ENCODE assay signal across 16 cellular contexts in the genomic region with DNA sequence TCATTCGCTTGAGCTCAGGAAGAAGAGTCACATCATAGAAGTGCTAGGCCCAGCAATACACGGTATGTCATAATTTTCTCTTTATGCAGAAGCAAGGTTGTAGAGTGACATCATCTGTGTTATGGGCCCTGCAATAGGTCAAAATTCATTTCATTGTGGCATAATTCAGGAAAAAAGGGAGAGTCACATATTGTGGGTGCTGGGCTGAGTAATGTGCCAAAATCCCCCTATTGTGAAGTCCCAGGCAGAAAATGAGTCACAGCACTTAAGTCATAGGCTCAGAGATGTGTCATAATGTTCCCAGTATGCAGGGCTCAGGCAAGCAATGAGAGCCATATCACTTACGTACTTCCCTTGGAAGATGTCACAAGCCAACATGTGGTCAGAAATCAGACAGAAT.
DNase-seq lines count a peak whose midpoint lies in the region; ATAC-seq lines count a peak whose summit lies in the region.
"Had no signal": no experiment of that assay in that cellular context is flagged by ENCODE, and none has a peak within 500 bp of the region (broad histone marks: within the 10 kb centered on the region; RNA-seq: fewer than 3 reads in every experiment).

No MANE protein-coding gene starts in this region.

- H3K36me3 Mint-ChIP-seq in activated naive CD4-positive, alpha-beta T cell treated with anti-CD3 and anti-CD28 coated beads, Interleukin-2, amount 10 ng/mL, durations not matched to agents 7 days and 5 days: no peaks in the 10 kb centered on the region
- no peaks in the 10 kb centered on the region for H3K36me3 Mint-ChIP-seq in activated naive CD8-positive, alpha-beta T cell treated with anti-CD3 and anti-CD28 coated beads, Interleukin-2, amount 50 U/mL, for 24 hours (ENCODE audit: low read depth)
- H3K36me3 Mint-ChIP-seq in stimulated activated effector memory CD8-positive, alpha-beta T cell treated with anti-CD3 and anti-CD28 coated beads, Interleukin-12 subunit alpha, Interleukin-12 subunit beta, amount 100 ng/mL, for 72 hours: no peaks in the 10 kb centered on the region
- H3K36me3 Mint-ChIP-seq: T-cell had no signal

- CTCF ChIA-PET in activated naive CD4-positive, alpha-beta T cell treated with anti-CD3 and anti-CD28 coated beads, Interleukin-2, amount 10 ng/mL, durations not matched to agents 7 days and 5 days (lab: Charles Lee): no interaction called here

- H3K4me1 Mint-ChIP-seq in activated naive CD4-positive, alpha-beta T cell treated with anti-CD3 and anti-CD28 coated beads, Interleukin-2, amount 10 ng/mL, durations not matched to agents 7 days and 5 days: peaks cover 2% of the 10 kb centered on the region
- H3K4me1 Mint-ChIP-seq in activated naive CD8-positive, alpha-beta T cell treated with anti-CD3 and anti-CD28 coated beads, Interleukin-2, amount 50 U/mL, for 24 hours: peaks cover 15% of the 10 kb centered on the region
- H3K4me1 Mint-ChIP-seq in stimulated activated effector memory CD8-positive, alpha-beta T cell treated with anti-CD3 and anti-CD28 coated beads, Interleukin-12 subunit alpha, Interleukin-12 subunit beta, amount 100 ng/mL, for 72 hours: peaks cover 5% of the 10 kb centered on the region
- H3K4me1 Mint-ChIP-seq: B cell, T-cell had no signal

- no peak overlapping the region for H3K27ac Mint-ChIP-seq in activated naive CD4-positive, alpha-beta T cell treated with anti-CD3 and anti-CD28 coated beads, Interleukin-2, amount 10 ng/mL, durations not matched to agents 7 days and 5 days
- H3K27ac Mint-ChIP-seq in activated naive CD8-positive, alpha-beta T cell treated with anti-CD3 and anti-CD28 coated beads, Interleukin-2, amount 50 U/mL, for 24 hours: no peak overlapping the region
- H3K27ac Mint-ChIP-seq in stimulated activated effector memory CD8-positive, alpha-beta T cell treated with anti-CD3 and anti-CD28 coated beads, Interleukin-12 subunit alpha, Interleukin-12 subunit beta, amount 100 ng/mL, for 72 hours: no peak overlapping the region
- H3K27ac Mint-ChIP-seq: B cell, T-cell had no signal

- peak; percentile 3 for DNase-seq in activated naive CD4-positive, alpha-beta T cell treated with Interleukin-2 at 50 U/mL for 16 hours
- no peak for DNase-seq in activated naive CD4-positive, alpha-beta T cell treated with anti-CD3 and anti-CD28 coated beads, Interleukin-2, amount 10 ng/mL, durations not matched to agents 7 days and 5 days
- peak; percentile 1 for DNase-seq in activated naive CD8-positive, alpha-beta T cell treated with anti-CD3 and anti-CD28 coated beads, Interleukin-2, amount 50 U/mL, for 24 hours
- peak in 1 of 2 donors; percentile 51 for DNase-seq in stimulated activated effector memory CD8-positive, alpha-beta T cell treated with anti-CD3 and anti-CD28 coated beads, Interleukin-12 subunit alpha, Interleukin-12 subunit beta, amount 100 ng/mL, for 72 hours (ENCODE audit: low spot score in 2 of 2)
- DNase-seq in posterior cingulate gyrus (no peak), T-helper 9 cell (no peak)
- DNase-seq: activated CD4-positive, alpha-beta T cell treated with anti-CD3 and anti-CD28 coated beads for 4 hours; caudate nucleus; NCI-H1436; NCI-H510A treated with DMSO at 0.1 percent for 48 hours; pancreas; T-cell had no signal

- H3K27me3 Mint-ChIP-seq in activated naive CD4-positive, alpha-beta T cell treated with anti-CD3 and anti-CD28 coated beads, Interleukin-2, amount 10 ng/mL, durations not matched to agents 7 days and 5 days: no peaks in the 10 kb centered on the region
- no peaks in the 10 kb centered on the region for H3K27me3 Mint-ChIP-seq in activated naive CD8-positive, alpha-beta T cell treated with anti-CD3 and anti-CD28 coated beads, Interleukin-2, amount 50 U/mL, for 24 hours
- H3K27me3 Mint-ChIP-seq: B cell, T-cell had no signal

- no peak overlapping the region for H3K4me3 Mint-ChIP-seq in activated naive CD4-positive, alpha-beta T cell treated with anti-CD3 and anti-CD28 coated beads, Interleukin-2, amount 10 ng/mL, durations not matched to agents 7 days and 5 days
- no peak overlapping the region for H3K4me3 Mint-ChIP-seq in activated naive CD8-positive, alpha-beta T cell treated with anti-CD3 and anti-CD28 coated beads, Interleukin-2, amount 50 U/mL, for 24 hours
- no peak overlapping the region for H3K4me3 Mint-ChIP-seq in stimulated activated effector memory CD8-positive, alpha-beta T cell treated with anti-CD3 and anti-CD28 coated beads, Interleukin-12 subunit alpha, Interleukin-12 subunit beta, amount 100 ng/mL, for 72 hours
- H3K4me3 Mint-ChIP-seq: B cell, T-cell had no signal

- H3K9me3 Mint-ChIP-seq in activated naive CD4-positive, alpha-beta T cell treated with anti-CD3 and anti-CD28 coated beads, Interleukin-2, amount 10 ng/mL, durations not matched to agents 7 days and 5 days: peaks cover 3% of the 10 kb centered on the region
- H3K9me3 Mint-ChIP-seq in activated naive CD8-positive, alpha-beta T cell treated with anti-CD3 and anti-CD28 coated beads, Interleukin-2, amount 50 U/mL, for 24 hours: peaks cover 4% of the 10 kb centered on the region
- peaks cover 3% of the 10 kb centered on the region for H3K9me3 Mint-ChIP-seq in stimulated activated effector memory CD8-positive, alpha-beta T cell treated with anti-CD3 and anti-CD28 coated beads, Interleukin-12 subunit alpha, Interleukin-12 subunit beta, amount 100 ng/mL, for 72 hours

- intact Hi-C loops in posterior cingulate gyrus (cut with DNase I): no loop called here

- ATAC-seq in HG03103 (IDR thresholded peaks at IDR 0.05; ENCODE audit: low read depth, unreplicated experiment): peak; percentile 51
- ATAC-seq in activated naive CD8-positive, alpha-beta T cell treated with anti-CD3 and anti-CD28 coated beads, Interleukin-2, amount 50 U/mL, for 24 hours: peak; percentile 88
- peak; percentile 91 for ATAC-seq in stimulated activated effector memory CD8-positive, alpha-beta T cell treated with anti-CD3 and anti-CD28 coated beads, Interleukin-12 subunit alpha, Interleukin-12 subunit beta, amount 100 ng/mL, for 72 hours
- no peak for ATAC-seq in HG03135 (IDR thresholded peaks at IDR 0.05; ENCODE audit: unreplicated experiment)
- ATAC-seq: K562, pancreas, T-cell had no signal

Comparison
In these comparisons a context has a peak if more than half of its experiments do, and no peak if none do; other contexts are left out.
1. DNase-seq: peak in activated naive CD4-positive, alpha-beta T cell treated with Interleukin-2 at 50 U/mL for 16 hours (single experiment) and activated naive CD8-positive, alpha-beta T cell treated with anti-CD3 and anti-CD28 coated beads, Interleukin-2, amount 50 U/mL, for 24 hours (single experiment); none in activated naive CD4-positive, alpha-beta T cell treated with anti-CD3 and anti-CD28 coated beads, Interleukin-2, amount 10 ng/mL, durations not matched to agents 7 days and 5 days (single experiment), posterior cingulate gyrus (0 of 10) and T-helper 9 cell (single experiment).